In the genomic region with DNA sequence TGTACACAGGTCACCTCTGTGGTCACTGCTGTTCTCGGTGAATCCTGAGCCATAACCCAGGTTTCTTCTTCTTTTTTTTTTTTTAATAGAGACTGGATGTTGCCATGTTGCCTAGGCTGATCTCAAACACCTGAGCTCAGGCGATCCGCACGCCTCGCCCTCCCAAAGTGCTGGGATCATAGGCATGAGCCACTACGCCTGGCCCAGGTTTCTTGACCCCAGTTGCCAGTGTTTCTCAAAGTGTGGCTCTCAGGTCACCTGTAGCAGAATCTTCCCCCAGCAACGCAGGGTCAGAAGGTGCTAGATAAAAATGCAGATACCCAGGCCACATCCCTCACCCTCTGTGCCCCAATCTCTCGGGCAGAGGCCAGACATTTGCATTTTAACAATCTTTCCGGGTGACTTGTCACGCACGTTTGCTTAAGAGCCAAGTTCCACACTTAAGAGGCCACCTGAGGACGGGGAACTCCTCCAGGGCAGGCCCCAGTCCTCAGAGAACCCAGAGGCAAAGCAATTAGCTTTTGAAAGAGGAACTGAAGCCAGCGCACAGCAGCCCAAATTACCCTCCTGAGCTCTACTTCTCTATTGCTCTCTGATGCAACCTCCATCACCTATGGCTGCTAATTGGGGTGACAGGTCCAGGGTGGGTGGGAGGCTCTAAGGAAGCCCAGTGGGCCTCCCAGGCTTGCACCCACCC, we compare ENCODE assay signal across 10 cellular contexts.
A peak's percentile ranks its signal among the peaks of the same experiment; 100 is the strongest.
DNase-seq lines count a peak whose midpoint lies in the region; ATAC-seq, FAIRE-seq and TF ChIP-seq lines count a peak whose summit lies in the region.
"Had no signal": no experiment of that assay in that cellular context is flagged by ENCODE, and none has a peak within 500 bp of the region (broad histone marks: within the 10 kb centered on the region; RNA-seq: fewer than 3 reads in every experiment).

No MANE protein-coding gene starts in this region.

- H3K36me3 Mint-ChIP-seq in CD8-positive, alpha-beta memory T cell = peaks cover 0 to 83% (median 13%) of the 10 kb centered on the region in 3 donors

- H3K27ac ChIP-seq in breast epithelium (no peak overlapping the region), HepG2 (ENCODE audit: extremely low read length, insufficient read depth, low read length) (no peak overlapping the region)
- no peak overlapping the region for H3K27ac ChIP-seq in CD8-positive, alpha-beta memory T cell (ENCODE audit: low read depth, low read length)

- ATAC-seq in GM19467 (IDR thresholded peaks at IDR 0.05; ENCODE audit: unreplicated experiment) = peak; percentile 89
- peak; percentile 93 for ATAC-seq in HG03135 (IDR thresholded peaks at IDR 0.05; ENCODE audit: unreplicated experiment)
- ATAC-seq in HepG2 = no peak

- H3K4me2 ChIP-seq in HepG2 (ENCODE audit: low read depth, low read length) = no peak overlapping the region

- FAIRE-seq in GM12891 (lab: Jason Lieb, UNC) = peak; percentile 54
- FAIRE-seq in HepG2 (lab: Jason Lieb, UNC) = no peak
- FAIRE-seq: G401.6 had no signal

- TF ChIP-seq EP300 in HepG2 (IDR thresholded peaks at IDR 0.05; ENCODE audit: low read depth in 2 of 2, low read length in 2 of 2) (no peak), HepG2 (CRISPR knock-in tag; IDR thresholded peaks at IDR 0.05; ENCODE audit: borderline replicate concordance) (no peak)

- H3K36me3 ChIP-seq in breast epithelium = no peaks in the 10 kb centered on the region
- H3K36me3 ChIP-seq in HepG2 (replicated peaks in 1 of 2; ENCODE audit: control insufficient read depth in 1 of 2, insufficient read depth in 2 of 2, low read length in 2 of 2) = peaks cover 0 to 15% of the 10 kb centered on the region in 2 experiments; a peak in 3 of 5 replicates
- peaks cover 30% of the 10 kb centered on the region for H3K36me3 ChIP-seq in CD8-positive, alpha-beta memory T cell (ENCODE audit: insufficient read depth, low read length)

- POLR2A ChIA-PET in HepG2 (lab: Yijun Ruan, JAX) = no interaction called here
- POLR2A ChIA-PET in CD8-positive, alpha-beta memory T cell (lab: Charles Lee) = no interaction called here

- H3K79me2 ChIP-seq in HepG2 (ENCODE audit: insufficient read depth, low read length) = no peaks in the 10 kb centered on the region

- TF ChIP-seq CTCF in breast epithelium (IDR thresholded peaks at IDR 0.05) (no peak), HepG2 (CRISPR knock-in tag; IDR thresholded peaks at IDR 0.05) (no peak)

- no peaks in the 10 kb centered on the region for H3K9me3 Mint-ChIP-seq in CD8-positive, alpha-beta memory T cell
- H3K9me3 Mint-ChIP-seq: nephron had no signal

- H3K9me3 ChIP-seq in breast epithelium (no peaks in the 10 kb centered on the region), HepG2 (ENCODE audit: low read length) (no peaks in the 10 kb centered on the region)
- no peaks in the 10 kb centered on the region for H3K9me3 ChIP-seq in CD8-positive, alpha-beta memory T cell (ENCODE audit: low read length)

- TF ChIP-seq POLR2A in GM12891 (IDR thresholded peaks at IDR 0.05; ENCODE audit: low read depth, low read length) (no peak), breast epithelium (IDR thresholded peaks at IDR 0.05) (no peak), HepG2 (IDR thresholded peaks at IDR 0.05; ENCODE audit: insufficient read depth in 1 of 2, low read depth in 2 of 2, low read length in 2 of 2) (no peak)

- DNase-seq in GM12891 (ENCODE audit: insufficient read length, low spot score) (peak; percentile 71), SKM-1 (lab: John Stamatoyannopoulos, UW; ENCODE audit: unreplicated experiment) (peak; percentile 96), breast epithelium (ENCODE audit: low spot score in 2 of 2) (no peak), HepG2 (ENCODE audit: low spot score) (no peak), NCI-H187 (lab: John Stamatoyannopoulos, UW) (no peak)
- DNase-seq in CD8-positive, alpha-beta memory T cell = no peak

- H3K4me3 ChIP-seq in breast epithelium (no peak overlapping the region), HepG2 (replicated peaks in 1 of 3; ENCODE audit: insufficient read depth in 1 of 3, low read depth in 2 of 3, low read length in 3 of 3) (no peak overlapping the region)
- H3K4me3 ChIP-seq in CD8-positive, alpha-beta memory T cell (ENCODE audit: low read length) = no peak overlapping the region

- no peak overlapping the region for H3K4me3 Mint-ChIP-seq in CD8-positive, alpha-beta memory T cell
- H3K4me3 Mint-ChIP-seq: nephron had no signal

- CTCF ChIA-PET in HepG2 (lab: Yijun Ruan, JAX; ENCODE audit: low intra/inter-chr PET ratio, low total read pairs) = no interaction called here
- CTCF ChIA-PET in CD8-positive, alpha-beta memory T cell (lab: Charles Lee) = interaction anchor here (1.3 kb wide), 1 partner anchor 9 kb away, joined by 3 read pairs; no protein-coding TSS in a partner anchor

- WGBS in HepG2 (ENCODE audit: low lambda C conversion rate) = 92% methylated on average over 13 of the region's 13 CpGs

- H3K27ac Mint-ChIP-seq in CD8-positive, alpha-beta memory T cell = peak overlapping the region in 4 of 8 donors; percentile 25 to 92 (median 46)

- TF ChIP-seq RAD21 in HepG2 (CRISPR knock-in tag; IDR thresholded peaks at IDR 0.05) = no peak

- BruUV-seq in HepG2 (replicated peaks; lab: Mats Ljungman, UMichigan) = no TSS peak

- no peaks in the 10 kb centered on the region for H3K27me3 Mint-ChIP-seq in CD8-positive, alpha-beta memory T cell

- H4K20me1 ChIP-seq in HepG2 (ENCODE audit: insufficient read depth, low read length) = no peaks in the 10 kb centered on the region; the same call in 1 of the 2 replicates

- in situ Hi-C loops in HepG2 (cut with HindIII; ENCODE audit: extremely low pct_ligation_motif_present, low pct_unique_long_range_greater_than_20kb) = no loop called here

- H3K9ac ChIP-seq in HepG2 (ENCODE audit: insufficient read depth, low read depth, low read length) = no peak overlapping the region

- H2AFZ ChIP-seq in HepG2 (ENCODE audit: low read length) = no peak overlapping the region

- H3K27me3 ChIP-seq in breast epithelium (no peaks in the 10 kb centered on the region), HepG2 (ENCODE audit: control insufficient read depth in 1 of 2, insufficient read depth in 2 of 2, low read length in 2 of 2) (no peaks in the 10 kb centered on the region)
- H3K27me3 ChIP-seq in CD8-positive, alpha-beta memory T cell (ENCODE audit: insufficient read depth, low read length, poor library complexity, severe bottlenecking) = no peaks in the 10 kb centered on the region

- intact Hi-C loops in breast epithelium (cut with DNase I; ENCODE audit: low total_unique reads) = no loop called here
- intact Hi-C loops in HepG2 (cut with micrococcal nuclease; ENCODE audit: unreplicated experiment) = no loop called here

- peaks cover 26 to 61% (median 51%) of the 10 kb centered on the region in 3 donors for H3K4me1 Mint-ChIP-seq in CD8-positive, alpha-beta memory T cell

- H3K4me1 ChIP-seq in breast epithelium (peaks cover 0 to 4% of the 10 kb centered on the region in 2 donors), HepG2 (ENCODE audit: insufficient read depth, low read length) (peaks cover 10% of the 10 kb centered on the region)
- H3K4me1 ChIP-seq in CD8-positive, alpha-beta memory T cell (ENCODE audit: insufficient read depth, low read length) = peaks cover 10% of the 10 kb centered on the region

TF ChIP-seq in GM12891, 5 proteins besides CTCF, POLR2A, EP300 and RAD21:
- no peak for TF ChIP-seq TAF1 (IDR thresholded peaks at IDR 0.05; ENCODE audit: low read depth, low read length)
- peak; percentile 88 for TF ChIP-seq PAX5 (IDR thresholded peaks at IDR 0.05; ENCODE audit: insufficient read depth, low read length, severe bottlenecking)
- no peak; the same call in 1 of the 2 replicates for TF ChIP-seq POLR2AphosphoS5 (IDR thresholded peaks at IDR 0.05; ENCODE audit: low read depth, low read length)
- peak; percentile 98 for TF ChIP-seq SPI1 (IDR thresholded peaks at IDR 0.05; ENCODE audit: low read depth, low read length)
- TF ChIP-seq POU2F2 (IDR thresholded peaks at IDR 0.05; ENCODE audit: low read depth, low read length) = peak; percentile 87; the same call in 1 of the 2 replicates
TF ChIP-seq in GM12891: peak in this region for 3.

TF ChIP-seq in HepG2, 621 proteins besides CTCF, POLR2A, EP300 and RAD21 (continues in another document):
- TF ChIP-seq KLF6 (CRISPR knock-in tag; IDR thresholded peaks at IDR 0.05) (no peak), ZNF337 (CRISPR knock-in tag; IDR thresholded peaks at IDR 0.05; ENCODE audit: borderline replicate concordance, low read depth) (no peak)
- TF ChIP-seq, protein P1, sequence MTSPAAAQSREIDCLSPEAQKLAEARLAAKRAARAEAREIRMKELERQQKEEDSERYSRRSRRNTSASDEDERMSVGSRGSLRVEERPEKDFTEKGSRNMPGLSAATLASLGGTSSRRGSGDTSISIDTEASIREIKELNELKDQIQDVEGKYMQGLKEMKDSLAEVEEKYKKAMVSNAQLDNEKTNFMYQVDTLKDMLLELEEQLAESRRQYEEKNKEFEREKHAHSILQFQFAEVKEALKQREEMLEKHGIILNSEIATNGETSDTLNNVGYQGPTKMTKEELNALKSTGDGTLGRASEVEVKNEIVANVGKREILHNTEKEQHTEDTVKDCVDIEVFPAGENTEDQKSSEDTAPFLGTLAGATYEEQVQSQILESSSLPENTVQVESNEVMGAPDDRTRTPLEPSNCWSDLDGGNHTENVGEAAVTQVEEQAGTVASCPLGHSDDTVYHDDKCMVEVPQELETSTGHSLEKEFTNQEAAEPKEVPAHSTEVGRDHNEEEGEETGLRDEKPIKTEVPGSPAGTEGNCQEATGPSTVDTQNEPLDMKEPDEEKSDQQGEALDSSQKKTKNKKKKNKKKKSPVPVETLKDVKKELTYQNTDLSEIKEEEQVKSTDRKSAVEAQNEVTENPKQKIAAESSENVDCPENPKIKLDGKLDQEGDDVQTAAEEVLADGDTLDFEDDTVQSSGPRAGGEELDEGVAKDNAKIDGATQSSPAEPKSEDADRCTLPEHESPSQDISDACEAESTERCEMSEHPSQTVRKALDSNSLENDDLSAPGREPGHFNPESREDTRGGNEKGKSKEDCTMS (CRISPR knock-in tag; conservative IDR thresholded peaks at IDR 0.05) = no peak

Comparison
In these comparisons a context has a peak if more than half of its experiments do, and no peak if none do; other contexts are left out.
1. DNase-seq: peak in GM12891 (single experiment) and SKM-1 (single experiment); none in breast epithelium (0 of 2), HepG2 (single experiment), NCI-H187 (0 of 2) and CD8-positive, alpha-beta memory T cell (0 of 5).